Comparison of ENCODE assay signal across 9 cellular contexts in genomic region chr20:35226126-35226774, GRCh38. TPM values are rescaled to one million over a fixed set of nuclear protein-coding genes. Genes with fewer than 3 reads are reported as not detected.
DNase-seq lines count a peak whose midpoint lies in the region; ATAC-seq, FAIRE-seq and TF ChIP-seq lines count a peak whose summit lies in the region.
"Had no signal": no experiment of that assay in that cellular context is flagged by ENCODE, and none has a peak within 500 bp of the region (broad histone marks: within the 10 kb centered on the region; RNA-seq: fewer than 3 reads in every experiment).

Gene MMP24 (plus strand): TSS chr20:35226690. CDS start chr20:35226739, 49 bp downstream.

- no peak for FAIRE-seq in GM19239 (lab: Jason Lieb, UNC)

- H3K4me1 ChIP-seq in iPS DF 6.9 (ENCODE audit: control insufficient read depth, insufficient read depth, low read length): peaks cover 2% of the 10 kb centered on the region; the same call in 1 of the 2 replicates
- H3K4me1 ChIP-seq in smooth muscle cell (ENCODE audit: low read depth): no peaks in the 10 kb centered on the region

- TF ChIP-seq CTCF in VCaP (conservative IDR thresholded peaks at IDR 0.05): no peak
- no peak for TF ChIP-seq CTCF in smooth muscle cell (IDR thresholded peaks at IDR 0.05; ENCODE audit: borderline replicate concordance, insufficient read depth, poor library complexity, severe bottlenecking)

- peak within 1 kb of the TSS; percentile 2 for H3K27ac Mint-ChIP-seq in T-helper 1 cell treated with Interleukin-12 subunit alpha and Interleukin-12 subunit beta and Interleukin-4 antibody, amounts not matched to agents 30 μg/mL and 1 μg/mL, for 36 hours

- H3K9me3 ChIP-seq in iPS DF 6.9 (ENCODE audit: control insufficient read depth, insufficient read depth, low read length) (no peaks in the 10 kb centered on the region), smooth muscle cell (replicated peaks; ENCODE audit: low read depth) (no peaks in the 10 kb centered on the region)

- H3K4me1 Mint-ChIP-seq in T-helper 1 cell treated with Interleukin-12 subunit alpha and Interleukin-12 subunit beta and Interleukin-4 antibody, amounts not matched to agents 30 μg/mL and 1 μg/mL, for 36 hours (ENCODE audit: low read depth): peaks cover 6% of the 10 kb centered on the region

- H3K27me3 ChIP-seq in iPS DF 6.9 (ENCODE audit: control insufficient read depth, insufficient read depth, low read length) (no peaks in the 10 kb centered on the region), smooth muscle cell (ENCODE audit: low read depth) (peaks cover 45% of the 10 kb centered on the region)

- no CpG with 5 or more reads among the region's 53 CpGs for WGBS in iPS DF 6.9 (ENCODE audit: insufficient coverage, insufficient read length)
- 9% methylated on average over 15 of the region's 53 CpGs for WGBS in smooth muscle cell (ENCODE audit: low lambda C conversion rate)

- H4K20me1 ChIP-seq in smooth muscle cell (ENCODE audit: low read depth): peaks cover 42% of the 10 kb centered on the region

- no peak within 1 kb of the TSS for H3K9ac ChIP-seq in smooth muscle cell (ENCODE audit: low read depth)

- no peaks in the 10 kb centered on the region for H3F3A ChIP-seq in smooth muscle cell (ENCODE audit: low read depth)

- ATAC-seq in GM21367 (IDR thresholded peaks at IDR 0.05; ENCODE audit: unreplicated experiment) (no peak), HG03280 (IDR thresholded peaks at IDR 0.05; ENCODE audit: unreplicated experiment) (no peak)

- H3K36me3 Mint-ChIP-seq in T-helper 1 cell treated with Interleukin-12 subunit alpha and Interleukin-12 subunit beta and Interleukin-4 antibody, amounts not matched to agents 30 μg/mL and 1 μg/mL, for 36 hours (ENCODE audit: low read depth): peaks cover 6% of the 10 kb centered on the region

- no peaks in the 10 kb centered on the region for H3K79me2 ChIP-seq in smooth muscle cell (ENCODE audit: low read depth)

- H3K27me3 Mint-ChIP-seq in T-helper 1 cell treated with Interleukin-12 subunit alpha and Interleukin-12 subunit beta and Interleukin-4 antibody, amounts not matched to agents 30 μg/mL and 1 μg/mL, for 36 hours (ENCODE audit: low read depth): peaks cover 59% of the 10 kb centered on the region

- H3K36me3 ChIP-seq in iPS DF 6.9 (ENCODE audit: control insufficient read depth, insufficient read depth, low read length) (no peaks in the 10 kb centered on the region), smooth muscle cell (ENCODE audit: low read depth) (no peaks in the 10 kb centered on the region)

- H3K9me3 Mint-ChIP-seq in T-helper 1 cell treated with Interleukin-12 subunit alpha and Interleukin-12 subunit beta and Interleukin-4 antibody, amounts not matched to agents 30 μg/mL and 1 μg/mL, for 36 hours: no peaks in the 10 kb centered on the region

- H3K4me3 ChIP-seq in iPS DF 6.9 (ENCODE audit: low read length) (peak within 1 kb of the TSS; percentile 36; the same call in 1 of the 2 replicates), smooth muscle cell (no peak within 1 kb of the TSS)

- no peak for DNase-seq in T-helper 1 cell
- no peak for DNase-seq in iPS DF 6.9 (ENCODE audit: low read depth, low spot score)
- DNase-seq in smooth muscle cell (lab: John Stamatoyannopoulos, UW; ENCODE audit: unreplicated experiment): no peak
- DNase-seq in GM19239 (ENCODE audit: insufficient read length, low spot score): no peak
- DNase-seq: SIG-M5 had no signal

- no peak within 1 kb of the TSS for H2AFZ ChIP-seq in smooth muscle cell (ENCODE audit: low read depth)

- peak within 1 kb of the TSS; percentile 77 for H3K4me2 ChIP-seq in smooth muscle cell

- H3K27ac ChIP-seq in VCaP: peak within 1 kb of the TSS; percentile 76
- no peak within 1 kb of the TSS for H3K27ac ChIP-seq in iPS DF 6.9 (ENCODE audit: low read length)
- no peak within 1 kb of the TSS for H3K27ac ChIP-seq in smooth muscle cell (ENCODE audit: low read depth)

- H3K4me3 Mint-ChIP-seq in T-helper 1 cell treated with Interleukin-12 subunit alpha and Interleukin-12 subunit beta and Interleukin-4 antibody, amounts not matched to agents 30 μg/mL and 1 μg/mL, for 36 hours: peak within 1 kb of the TSS; percentile 57

RNA-seq across cellular contexts. Expression of gene MMP24, which starts in this region (rescaled TPM):
- total RNA-seq in smooth muscle cell: 0.09 and 0.45 TPM in 2 replicates
- 0.03 and 0.97 TPM in 2 replicates for polyA plus RNA-seq in smooth muscle cell
